In genomic region chr3:151283907-151284461, GRCh38 we compare ENCODE assay signal across 10 cellular contexts. TPM values are rescaled to one million over a fixed set of nuclear protein-coding genes. Genes with fewer than 3 reads are reported as not detected.
DNase-seq lines count a peak whose midpoint lies in the region; ATAC-seq lines count a peak whose summit lies in the region.
"Had no signal": no experiment of that assay in that cellular context is flagged by ENCODE, and none has a peak within 500 bp of the region (broad histone marks: within the 10 kb centered on the region; RNA-seq: fewer than 3 reads in every experiment).

No MANE protein-coding gene starts in this region.

- DNase-seq in H4 (ENCODE audit: low spot score) = peak; percentile 77
- DNase-seq in SW480 (ENCODE audit: low spot score) = peak; percentile 7
- no peak for DNase-seq in sciatic nerve (ENCODE audit: low spot score)
- DNase-seq in GF-D8 (lab: John Stamatoyannopoulos, UW) = no peak
- DNase-seq: NCI-H1092 had no signal

- intact Hi-C loops in sciatic nerve (cut with DNase I) = loop anchor here (10.0 kb wide), 1 partner anchor 59 kb away; no protein-coding TSS in a partner anchor

- ATAC-seq in esophagus mucosa (peak; percentile 45), sciatic nerve (peak; percentile 35), GM18511 (IDR thresholded peaks at IDR 0.05; ENCODE audit: unreplicated experiment) (no peak), GM21619 (IDR thresholded peaks at IDR 0.05; ENCODE audit: unreplicated experiment) (no peak)

RNA-seq across cellular contexts. Expression of gene P2RY14, which starts 5.6 kb away (rescaled TPM):
- total RNA-seq in H4 (2014; rRNA removed; shearing (Covaris generic)) = not detected in 2 replicates
- total RNA-seq in esophagus mucosa (0.88 TPM), sciatic nerve (8.9 TPM)

RNA-seq across cellular contexts. Expression of gene GPR87, which starts 32.6 kb away (rescaled TPM):
- total RNA-seq in H4 (2014; rRNA removed; shearing (Covaris generic)) = 0.23 TPM in 1 of 2 replicates, not detected in the other
- total RNA-seq in esophagus mucosa (36.8 TPM), sciatic nerve (not detected)
- total RNA-seq: cardiac muscle cell had no signal

RNA-seq across cellular contexts. Expression of gene P2RY13, which starts 45.4 kb away (rescaled TPM):
- total RNA-seq in H4 (2014; rRNA removed; shearing (Covaris generic)) = not detected in 2 replicates
- total RNA-seq in esophagus mucosa (0.28 TPM), sciatic nerve (3.7 TPM)
- total RNA-seq: cardiac muscle cell; T-helper 1 cell treated with Interleukin-12 subunit alpha and Interleukin-12 subunit beta and Interleukin-4 antibody, amounts not matched to agents 30 ng/mL and 1 ng/mL, for 36 hours had no signal

Comparison
In these comparisons a context has a peak if more than half of its experiments do, and no peak if none do; other contexts are left out.
1. DNase-seq: peak in H4 (single experiment) and SW480 (single experiment); none in sciatic nerve (single experiment) and GF-D8 (single experiment).
2. ATAC-seq: peak in esophagus mucosa (single experiment) and sciatic nerve (single experiment); none in GM18511 (single experiment) and GM21619 (single experiment).
3. RNA of gene GPR87, which starts 32.6 kb away (total RNA-seq): 36.8 TPM in esophagus mucosa (single experiment); 0.23 TPM in H4 and not detected in sciatic nerve (single experiment); every median in the first group is over 10 times any median in the second.